ENCODE assay signal across 24 cellular contexts in genomic region chr16:54055864-54056263, GRCh38.
DNase-seq lines count a peak whose midpoint lies in the region; ATAC-seq and TF ChIP-seq lines count a peak whose summit lies in the region.
"Had no signal": no experiment of that assay in that cellular context is flagged by ENCODE, and none has a peak within 500 bp of the region (broad histone marks: within the 10 kb centered on the region; RNA-seq: fewer than 3 reads in every experiment).

No MANE protein-coding gene starts in this region.

- H3K9me3 ChIP-seq in SJCRH30 (replicated peaks) = no peaks in the 10 kb centered on the region
- H3K9me3 ChIP-seq: MG63, suprapubic skin had no signal

- H3K27me3 ChIP-seq in SJCRH30 = no peaks in the 10 kb centered on the region
- H3K27me3 ChIP-seq: MG63, suprapubic skin had no signal

- ATAC-seq in left ventricle myocardium superior = peak; percentile 54
- ATAC-seq in Right ventricle myocardium inferior = no peak
- ATAC-seq in sciatic nerve = no peak
- ATAC-seq: activated naive CD8-positive, alpha-beta T cell treated with anti-CD3 and anti-CD28 coated beads, Interleukin-2, amount 50 U/mL, for 24 hours; CD8-positive, alpha-beta T cell; left colon had no signal

- H3K4me3 ChIP-seq in SJCRH30 (no peak overlapping the region), epithelial cell of esophagus (ENCODE audit: low read length) (no peak overlapping the region)
- H3K4me3 ChIP-seq: MG63, suprapubic skin had no signal

- H3K36me3 ChIP-seq in SJCRH30 = no peaks in the 10 kb centered on the region
- H3K36me3 ChIP-seq: suprapubic skin had no signal

- H3K4me1 ChIP-seq in SJCRH30 = 0 out of 2 replicates have a peak, but pooled peaks cover 6% of the 10 kb centered on the region

- peak overlapping the region; percentile 20; the same call in 1 of the 2 replicates for H3K27ac ChIP-seq in SJCRH30
- H3K27ac ChIP-seq: epithelial cell of prostate, suprapubic skin had no signal

- TF ChIP-seq CTCF in epithelial cell of esophagus (IDR thresholded peaks at IDR 0.05; ENCODE audit: insufficient read depth, low read depth, low read length, missing control alignments) = no peak

- no peak for DNase-seq in left ventricle myocardium superior
- DNase-seq in Right ventricle myocardium inferior (ENCODE audit: missing footprints) = no peak
- peak in 1 of 2 experiments; percentile 32 for DNase-seq in SJCRH30
- DNase-seq in epithelial cell of esophagus (ENCODE audit: low read depth) = peak; percentile 33
- DNase-seq in GDM1 (lab: John Stamatoyannopoulos, UW) = no peak
- DNase-seq in activated CD8-positive, alpha-beta memory T cell treated with anti-CD3 and anti-CD28 coated beads, Interleukin-2, amount 50 U/mL, for 48 hours = no peak
- no peak for DNase-seq in NCI-H187 (lab: John Stamatoyannopoulos, UW)
- no peak for DNase-seq in sciatic nerve (ENCODE audit: low spot score)
- DNase-seq: activated CD4-positive, alpha-beta T cell treated with anti-CD3 and anti-CD28 coated beads, Interleukin-2, amount 10 ng/mL, durations not matched to agents 24 days and 14 days; activated naive CD8-positive, alpha-beta T cell treated with anti-CD3 and anti-CD28 coated beads, Interleukin-2, amount 50 U/mL, for 24 hours; activated T-cell treated with anti-CD3 and anti-CD28 coated beads, Interleukin-2, amount 50 U/mL, for 24 hours; CD8-positive, alpha-beta T cell; cerebellar nuclear complex; DMS 273 treated with DMSO at 0.1 percent for 48 hours; left colon; MG63; NCI-H1417; NCI-H2081; posterior cingulate gyrus; stimulated activated CD4-positive, alpha-beta T cell treated with anti-CD3 and anti-CD28 coated beads, Interleukin-15, amount 100 ng/mL, for 24 hours; stimulated activated naive CD4-positive, alpha-beta T cell; SW 1271 had no signal

- intact Hi-C loops in left ventricle myocardium superior (cut with micrococcal nuclease) = no loop called here
- intact Hi-C loops in Right ventricle myocardium inferior (cut with DNase I) = no loop called here
- intact Hi-C loops in sciatic nerve (cut with DNase I) = no loop called here
